In genomic region chr17:49358638-49359247, GRCh38 we compare ENCODE assay signal across 10 cellular contexts.
DNase-seq lines count a peak whose midpoint lies in the region; ATAC-seq and TF ChIP-seq lines count a peak whose summit lies in the region.
"Had no signal": no experiment of that assay in that cellular context is flagged by ENCODE, and none has a peak within 500 bp of the region (broad histone marks: within the 10 kb centered on the region; RNA-seq: fewer than 3 reads in every experiment).

No MANE protein-coding gene starts in this region.

- H3K27me3 Mint-ChIP-seq in activated naive CD8-positive, alpha-beta T cell, result no peaks in the 10 kb centered on the region
- no peaks in the 10 kb centered on the region for H3K27me3 Mint-ChIP-seq in nephron (ENCODE audit: low read depth)

- DNase-seq in HEK293T (ENCODE audit: extremely low spot score), result no peak
- no peak for DNase-seq in OCI-M2 (lab: John Stamatoyannopoulos, UW; ENCODE audit: unreplicated experiment)
- DNase-seq in middle frontal gyrus (ENCODE audit: extremely low spot score, low spot score), result no peak
- no peak for DNase-seq in activated CD8-positive, alpha-beta memory T cell treated with anti-CD3 and anti-CD28 coated beads, Interleukin-2, amount 50 U/mL, for 4 hours
- DNase-seq: lower lobe of right lung, NCI-H2029 treated with DMSO at 0.1 percent for 48 hours had no signal

- H3K36me3 Mint-ChIP-seq in activated naive CD8-positive, alpha-beta T cell, result no peaks in the 10 kb centered on the region
- H3K36me3 Mint-ChIP-seq in nephron (ENCODE audit: low read depth), result peaks cover 3% of the 10 kb centered on the region

- peaks cover 54% of the 10 kb centered on the region for H3K4me1 Mint-ChIP-seq in activated naive CD8-positive, alpha-beta T cell (ENCODE audit: low read depth)
- H3K4me1 Mint-ChIP-seq in nephron, result peaks cover 42% of the 10 kb centered on the region

- no peak for TF ChIP-seq CTCF in nephron (IDR thresholded peaks at IDR 0.05; ENCODE audit: unreplicated experiment in 3 of 3)

- peak overlapping the region; percentile 77 for H3K27ac Mint-ChIP-seq in activated naive CD8-positive, alpha-beta T cell
- peak overlapping the region in 2 of 3 experiments; percentile 20 to 48 for H3K27ac Mint-ChIP-seq in nephron

- no peak for ATAC-seq in GM19324 (IDR thresholded peaks at IDR 0.05; ENCODE audit: low FRiP score, unreplicated experiment)
- ATAC-seq: lower lobe of right lung had no signal

- POLR2A ChIA-PET in HEK293T (lab: Yijun Ruan, JAX), result interaction anchor here (1.1 to 1.5 kb wide), 2 partner anchors 18 to 56 kb away, joined by 3 to 4 read pairs; partner anchors contain the start of gene PHB1

- peak overlapping the region; percentile 2; the same call in 1 of the 2 replicates for H3K4me3 ChIP-seq in GM08714 (ENCODE audit: low read length)
- H3K4me3 ChIP-seq: lower lobe of right lung had no signal

- H3K4me3 Mint-ChIP-seq in activated naive CD8-positive, alpha-beta T cell, result peak overlapping the region; percentile 93
- H3K4me3 Mint-ChIP-seq in nephron, result peak overlapping the region; percentile 42 to 96 (median 62)

- no peaks in the 10 kb centered on the region for H3K9me3 Mint-ChIP-seq in activated naive CD8-positive, alpha-beta T cell (ENCODE audit: low read depth)
- H3K9me3 Mint-ChIP-seq in nephron, result no peaks in the 10 kb centered on the region

- CTCF ChIA-PET in HEK293T (lab: Yijun Ruan, JAX), result no interaction called here

TF ChIP-seq in HEK293T, 16 proteins besides CTCF, POLR2A, EP300 and RAD21:
- TF ChIP-seq FOXM1 (IDR thresholded peaks at IDR 0.05; ENCODE audit: borderline replicate concordance) (no peak), SUZ12 (IDR thresholded peaks at IDR 0.05) (no peak), CTBP1 (IDR thresholded peaks at IDR 0.05; ENCODE audit: borderline replicate concordance) (no peak), SP1 (IDR thresholded peaks at IDR 0.05) (no peak), BHLHE40 (IDR thresholded peaks at IDR 0.05; ENCODE audit: borderline replicate concordance) (no peak), PKNOX1 (IDR thresholded peaks at IDR 0.05) (peak; percentile 29; the same call in 1 of the 2 replicates), ZNF384 (IDR thresholded peaks at IDR 0.05) (no peak), ARNT (IDR thresholded peaks at IDR 0.05) (no peak)
